ENCODE assay signal across 8 cellular contexts in genomic region chr13:46551410-46552301, GRCh38.
DNase-seq lines count a peak whose midpoint lies in the region; ATAC-seq and FAIRE-seq lines count a peak whose summit lies in the region.

No MANE protein-coding gene starts in this region.

- in situ Hi-C loops in HAP-1 (cut with MboI; ENCODE audit: low sequenced_read_pairs): no loop called here

- no peaks in the 10 kb centered on the region; the same call in 1 of the 2 replicates for H3K36me3 ChIP-seq in HAP-1 (replicated peaks)

- no peaks in the 10 kb centered on the region for H3K27me3 ChIP-seq in HAP-1 (ENCODE audit: low read depth)

- DNase-seq in Ammon's horn (ENCODE audit: low spot score) (peak; percentile 74), HAP-1 (ENCODE audit: low spot score in 2 of 2) (peak; percentile 79 to 88), NCI-H69 (lab: John Stamatoyannopoulos, UW) (peak; percentile 79), midbrain (lab: John Stamatoyannopoulos, UW) (peak; percentile 52)
- peak; percentile 27 to 28 for DNase-seq in activated CD8-positive, alpha-beta memory T cell treated with anti-CD3 and anti-CD28 coated beads for 4 hours (ENCODE audit: low read depth in 2 of 2)
- DNase-seq in stimulated activated CD8-positive, alpha-beta memory T cell treated with anti-CD3 and anti-CD28 coated beads, Interleukin-15, amount 100 ng/mL, for 48 hours (ENCODE audit: low read depth in 2 of 2): peak; percentile 28 to 32

- peak; percentile 15 for FAIRE-seq in endometrium (lab: Jason Lieb, UNC)

- no peak for ATAC-seq in GM18498 (IDR thresholded peaks at IDR 0.05; ENCODE audit: unreplicated experiment)

- no peaks in the 10 kb centered on the region for H3K9me3 ChIP-seq in HAP-1

- H3K4me3 ChIP-seq in HAP-1: no peak overlapping the region; the same call in 1 of the 2 replicates

- peaks cover 16% of the 10 kb centered on the region for H3K4me1 ChIP-seq in HAP-1

Comparison
In these comparisons a context has a peak if more than half of its experiments do, and no peak if none do; other contexts are left out.
1. DNase-seq: peak in every context shown above with its lines; median percentile 84 in HAP-1; 79 in NCI-H69; 74 in Ammon's horn; 52 in midbrain; 30 in stimulated activated CD8-positive, alpha-beta memory T cell treated with anti-CD3 and anti-CD28 coated beads, Interleukin-15, amount 100 ng/mL, for 48 hours; 28 in activated CD8-positive, alpha-beta memory T cell treated with anti-CD3 and anti-CD28 coated beads for 4 hours.